In genomic region chr15:49621327-49622210, GRCh38 we compare ENCODE assay signal across 9 cellular contexts. TPM values are rescaled to one million over a fixed set of nuclear protein-coding genes. Genes with fewer than 3 reads are reported as not detected.
DNase-seq lines count a peak whose midpoint lies in the region; ATAC-seq, FAIRE-seq and TF ChIP-seq lines count a peak whose summit lies in the region.
"Had no signal": no experiment of that assay in that cellular context is flagged by ENCODE, and none has a peak within 500 bp of the region (broad histone marks: within the 10 kb centered on the region; RNA-seq: fewer than 3 reads in every experiment).

No MANE protein-coding gene starts in this region.

- H3K36me3 ChIP-seq in left ventricle myocardium inferior: peaks cover 22% of the 10 kb centered on the region
- H3K36me3 ChIP-seq in SU-DHL-6 (ENCODE audit: low read length): peaks cover 27% of the 10 kb centered on the region
- peaks cover 0 to 18% (median 12%) of the 10 kb centered on the region in 4 donors for H3K36me3 ChIP-seq in esophagus muscularis mucosa
- H3K36me3 ChIP-seq in pancreas: peaks cover 4 to 10% (median 8%) of the 10 kb centered on the region in 3 donors

- H3K4me3 ChIP-seq in left ventricle myocardium inferior: peak overlapping the region; percentile 86
- H3K4me3 ChIP-seq in SU-DHL-6 (ENCODE audit: insufficient read depth, low read length, poor library complexity, severe bottlenecking): peak overlapping the region; percentile 93
- peak overlapping the region; percentile 73 to 80 (median 75) for H3K4me3 ChIP-seq in esophagus muscularis mucosa
- H3K4me3 ChIP-seq in pancreas: peak overlapping the region; percentile 47 to 72 (median 64)

- H3K9me3 ChIP-seq in left ventricle myocardium inferior (replicated peaks) (peaks cover 19% of the 10 kb centered on the region), SU-DHL-6 (ENCODE audit: insufficient read depth, low read length) (no peaks in the 10 kb centered on the region), esophagus muscularis mucosa (peaks cover 2 to 8% (median 6%) of the 10 kb centered on the region in 4 donors), pancreas (no peaks in the 10 kb centered on the region)

- ATAC-seq in pancreas (peak; percentile 23 to 42 (median 33)), left lobe of liver (no peak), HG02852 (IDR thresholded peaks at IDR 0.05; ENCODE audit: unreplicated experiment) (no peak)

- H3K4me2 ChIP-seq in SU-DHL-6 (ENCODE audit: low read depth, low read length, poor library complexity, severe bottlenecking): peak overlapping the region; percentile 98

- DNase-seq in left ventricle myocardium inferior (no peak), cardiac septum (ENCODE audit: low spot score) (no peak), esophagus muscularis mucosa (ENCODE audit: extremely low spot score) (no peak), pancreas (peak in 1 of 6 donors; percentile 23), NCI-H2196 treated with DMSO at 0.1 percent for 48 hours (lab: John Stamatoyannopoulos, UW; ENCODE audit: unreplicated experiment) (no peak), left lobe of liver (ENCODE audit: low spot score) (no peak)

- H3K79me2 ChIP-seq in SU-DHL-6 (ENCODE audit: insufficient read depth, low read length): peaks cover 38% of the 10 kb centered on the region

- intact Hi-C loops in left ventricle myocardium inferior (cut with micrococcal nuclease): no loop called here
- intact Hi-C loops in cardiac septum (cut with DNase I): loop anchor here (2.0 to 5.0 kb wide), 2 partner anchors 379 to 467 kb away; partner anchors contain the start of gene COPS2
- intact Hi-C loops in esophagus muscularis mucosa (cut with DNase I): loop anchor here (5.0 to 10.0 kb wide), 3 partner anchors 184 to 513 kb away; no protein-coding TSS in a partner anchor
- intact Hi-C loops in pancreas (cut with DNase I): no loop called here

- no peak for TF ChIP-seq POLR2A in esophagus muscularis mucosa (IDR thresholded peaks at IDR 0.05; ENCODE audit: low read depth)

- H3K27me3 ChIP-seq in left ventricle myocardium inferior (ENCODE audit: low read depth) (no peaks in the 10 kb centered on the region), SU-DHL-6 (ENCODE audit: low read length) (no peaks in the 10 kb centered on the region), esophagus muscularis mucosa (no peaks in the 10 kb centered on the region), pancreas (no peaks in the 10 kb centered on the region)

- no peaks in the 10 kb centered on the region for H3K9me2 ChIP-seq in SU-DHL-6 (replicated peaks; ENCODE audit: insufficient read depth, low read length)

- H2AFZ ChIP-seq in SU-DHL-6 (ENCODE audit: low read depth, low read length, severe bottlenecking): peak overlapping the region; percentile 91

- 9% methylated on average over 12 of the region's 12 CpGs for WGBS in esophagus muscularis mucosa
- 2 to 3% methylated on average over 12 of the region's 12 CpGs for WGBS in pancreas, 2 donors

- peaks cover 46% of the 10 kb centered on the region for H3K4me1 ChIP-seq in left ventricle myocardium inferior
- peaks cover 11 to 46% (median 36%) of the 10 kb centered on the region in 4 donors for H3K4me1 ChIP-seq in esophagus muscularis mucosa
- H3K4me1 ChIP-seq in pancreas: peaks cover 6 to 13% (median 12%) of the 10 kb centered on the region in 3 donors

- H3K9ac ChIP-seq in SU-DHL-6 (ENCODE audit: low read length): peak overlapping the region; percentile 86

- no peak for TF ChIP-seq EP300 in esophagus muscularis mucosa (IDR thresholded peaks at IDR 0.05)

- peak overlapping the region; percentile 95 for H3K27ac ChIP-seq in left ventricle myocardium inferior (replicated peaks)
- peak overlapping the region; percentile 55 for H3K27ac ChIP-seq in SU-DHL-6 (ENCODE audit: low read depth, low read length)
- H3K27ac ChIP-seq in esophagus muscularis mucosa (replicated peaks in 1 of 4): peak overlapping the region; percentile 87 to 91 (median 88)
- H3K27ac ChIP-seq in pancreas: peak overlapping the region; percentile 87 to 95 (median 92)

- H4K20me1 ChIP-seq in SU-DHL-6 (ENCODE audit: low read depth, low read length): no peaks in the 10 kb centered on the region

- no peak for TF ChIP-seq CTCF in left ventricle myocardium inferior (IDR thresholded peaks at IDR 0.05; ENCODE audit: borderline replicate concordance)
- TF ChIP-seq CTCF in SU-DHL-6 (IDR thresholded peaks at IDR 0.05; ENCODE audit: insufficient read depth, low read length, poor library complexity, severe bottlenecking): no peak
- TF ChIP-seq CTCF in esophagus muscularis mucosa (IDR thresholded peaks at IDR 0.05): no peak
- TF ChIP-seq CTCF in pancreas (IDR thresholded peaks at IDR 0.05): no peak

- H3F3A ChIP-seq in SU-DHL-6 (ENCODE audit: insufficient read depth): 0 out of 2 replicates have a peak, but pooled peaks cover 1% of the 10 kb centered on the region

- no peak for FAIRE-seq in pancreas (lab: Jason Lieb, UNC)
- FAIRE-seq: islet of Langerhans had no signal

RNA-seq across cellular contexts. Expression of gene DTWD1, which starts 0.7 kb away (rescaled TPM):
- total RNA-seq in left ventricle myocardium inferior (20.6 TPM), cardiac septum (14.3 TPM), esophagus muscularis mucosa (10 to 100 TPM; 21.0 to 35.3 (median 27.8) TPM), pancreas (10 to 100 TPM; 18.4 to 31.6 (median 24.8) TPM), left lobe of liver (9.8 TPM)
- polyA plus RNA-seq in pancreas: 10 to 100 TPM; 21.1 to 21.6 TPM

RNA-seq across cellular contexts. Expression of gene FAM227B, which starts 1.0 kb away (rescaled TPM):
- 18.5 TPM for total RNA-seq in left ventricle myocardium inferior
- total RNA-seq in cardiac septum: 11.5 TPM
- 10 to 100 TPM in 2 of 4 donors, 1 to 10 TPM in 2; 5.8 to 13.7 (median 10.3) TPM for total RNA-seq in esophagus muscularis mucosa
- 1 to 10 TPM; 3.1 to 6.2 (median 4.1) TPM for total RNA-seq in pancreas
- polyA plus RNA-seq in pancreas: 1 to 10 TPM; 3.4 to 6.5 TPM
- total RNA-seq in left lobe of liver: 2.6 TPM

Comparison
In these comparisons a context has a peak if more than half of its experiments do, and no peak if none do; other contexts are left out.
1. intact Hi-C loops: an anchor here in cardiac septum (2.0 to 5.0 kb wide) and esophagus muscularis mucosa (5.0 to 10.0 kb wide); none called in left ventricle myocardium inferior and pancreas.
2. ATAC-seq: peak in pancreas (4 of 4); none in left lobe of liver (single experiment) and HG02852 (single experiment).
3. Peak in every context shown above with its lines, with median percentiles within 50 percentile points of each other: H3K27ac ChIP-seq and H3K4me3 ChIP-seq.